In genomic region chr1:41495171-41495948, GRCh38 we compare ENCODE assay signal across 1 cellular context.
TF ChIP-seq lines count a peak whose summit lies in the region.

No MANE protein-coding gene starts in this region.

TF ChIP-seq in GM12878, 131 proteins besides CTCF, POLR2A, EP300 and RAD21 (continued from another document):
- TF ChIP-seq ZBTB33 (IDR thresholded peaks at IDR 0.05) (no peak), CHD4 (IDR thresholded peaks at IDR 0.05) (no peak), HSF1 (IDR thresholded peaks at IDR 0.05; ENCODE audit: low read depth, low read length) (no peak), EED (IDR thresholded peaks at IDR 0.05; ENCODE audit: low read depth) (no peak), E2F8 (IDR thresholded peaks at IDR 0.05; ENCODE audit: low read depth, partially characterized antibody) (no peak), RBBP5 (conservative IDR thresholded peaks at IDR 0.05) (no peak), PKNOX1 (IDR thresholded peaks at IDR 0.05) (no peak), ATF3 (IDR thresholded peaks at IDR 0.05; ENCODE audit: borderline replicate concordance, extremely low read depth, low read depth, low read length) (no peak), STAT1 (conservative IDR thresholded peaks at IDR 0.05) (no peak), DPF2 (IDR thresholded peaks at IDR 0.05) (no peak), EZH2 (IDR thresholded peaks at IDR 0.05; ENCODE audit: borderline replicate concordance, control insufficient read depth, low read depth, low read length) (no peak), TAF1 (IDR thresholded peaks at IDR 0.05; ENCODE audit: borderline replicate concordance, low read depth, low read length) (no peak)
